ENCODE assay signal across 25 cellular contexts in the genomic region with DNA sequence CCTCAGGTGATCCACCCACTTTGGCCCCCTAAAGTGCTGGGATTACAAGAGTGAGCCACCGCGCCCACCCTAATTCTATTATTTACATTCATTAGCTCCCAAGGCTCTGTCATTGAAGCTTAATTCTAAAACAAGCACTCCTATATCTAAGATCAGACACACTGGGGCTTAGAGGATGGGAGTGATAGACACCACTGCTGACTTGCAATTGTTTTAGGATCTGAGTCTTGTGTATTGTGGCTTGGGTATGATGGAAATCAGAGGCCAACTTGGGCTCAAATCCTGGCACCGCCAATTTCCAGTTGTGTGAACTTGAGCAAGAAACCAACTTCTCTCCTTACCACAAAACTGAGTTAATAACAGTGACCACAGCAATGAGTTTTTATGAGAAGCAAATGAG.
"Had no signal": no experiment of that assay in that cellular context is flagged by ENCODE, and none has a peak within 500 bp of the region (broad histone marks: within the 10 kb centered on the region; RNA-seq: fewer than 3 reads in every experiment).

No MANE protein-coding gene starts in this region.

- H3K4me3 Mint-ChIP-seq: activated CD4-positive, alpha-beta T cell treated with anti-CD3 and anti-CD28 coated beads for 36 hours had no signal

- H3K4me3 ChIP-seq: esophagus muscularis mucosa, heart left ventricle, suprapubic skin, tibial artery, upper lobe of right lung had no signal

- H3K27ac Mint-ChIP-seq: activated CD4-positive, alpha-beta T cell treated with anti-CD3 and anti-CD28 coated beads for 36 hours; immature natural killer cell; natural killer cell treated with Interleukin-12 subunit alpha and Interleukin-12 subunit beta and Interleukin-15 and Interleukin-18, amount 100 ng/mL, for 72 hours had no signal

- H3K27me3 Mint-ChIP-seq: activated CD4-positive, alpha-beta T cell treated with anti-CD3 and anti-CD28 coated beads for 36 hours; natural killer cell treated with Interleukin-12 subunit alpha and Interleukin-12 subunit beta and Interleukin-15 and Interleukin-18, amount 100 ng/mL, for 72 hours had no signal

- ATAC-seq: activated CD4-positive, alpha-beta T cell treated with anti-CD3 and anti-CD28 coated beads for 36 hours; heart left ventricle; left colon; natural killer cell treated with Interleukin-12 subunit alpha and Interleukin-12 subunit beta and Interleukin-15 and Interleukin-18, amount 100 ng/mL, for 72 hours; right cardiac atrium; upper lobe of right lung had no signal

- DNase-seq: activated CD4-positive, alpha-beta T cell treated with anti-CD3 and anti-CD28 coated beads for 36 hours; activated CD4-positive, alpha-beta T cell treated with anti-CD3 and anti-CD28 coated beads, Interleukin-2, amount 50 U/mL, for 4 hours; activated CD4-positive, CD25-positive, alpha-beta regulatory T cell; activated CD8-positive, alpha-beta memory T cell treated with anti-CD3 and anti-CD28 coated beads for 24 hours; activated gamma-delta T cell treated with Interleukin-2 at 50 U/mL for 16 hours; activated naive CD4-positive, alpha-beta T cell treated with anti-CD3 and anti-CD28 coated beads, Interleukin-2, amount 50 U/mL, for 16 hours; activated T-cell treated with anti-CD3 and anti-CD28 coated beads, Interleukin-2, amount 50 U/mL, for 1 hour; amniotic stem cell; caudate nucleus; foreskin keratinocyte; heart left ventricle; hypothalamus; immature natural killer cell; kidney; left colon; mesenchymal stem cell; right cardiac atrium; stimulated activated CD4-positive, alpha-beta T cell treated with anti-CD3 and anti-CD28 coated beads, Interleukin-15, amount 100 ng/mL, for 24 hours; stimulated activated CD4-positive, alpha-beta T cell treated with anti-CD3 and anti-CD28 coated beads, Interleukin-2, amount 100 ng/mL, for 24 hours; stimulated activated naive CD4-positive, alpha-beta T cell; tibial artery; upper lobe of right lung had no signal

- FAIRE-seq: kidney had no signal

- H3K9me3 Mint-ChIP-seq: immature natural killer cell; natural killer cell treated with Interleukin-12 subunit alpha and Interleukin-12 subunit beta and Interleukin-15 and Interleukin-18, amount 100 ng/mL, for 72 hours had no signal

- H3K9me3 ChIP-seq: esophagus muscularis mucosa, heart left ventricle, suprapubic skin, tibial artery, upper lobe of right lung had no signal

- H3K36me3 ChIP-seq: esophagus muscularis mucosa, heart left ventricle, suprapubic skin, upper lobe of right lung had no signal

- H3K36me3 Mint-ChIP-seq: immature natural killer cell; natural killer cell treated with Interleukin-12 subunit alpha and Interleukin-12 subunit beta and Interleukin-15 and Interleukin-18, amount 100 ng/mL, for 72 hours had no signal

- H3K27ac ChIP-seq: esophagus muscularis mucosa, foreskin keratinocyte, heart left ventricle, suprapubic skin, tibial artery, upper lobe of right lung had no signal

- H3K4me1 ChIP-seq: foreskin keratinocyte, suprapubic skin had no signal

- H3K27me3 ChIP-seq: foreskin keratinocyte, heart left ventricle, suprapubic skin, tibial artery, upper lobe of right lung had no signal
